ENCODE assay signal across 1 cellular context in genomic region chr7:148987010-148987750, GRCh38.
TF ChIP-seq lines count a peak whose summit lies in the region.

No MANE protein-coding gene starts in this region.

TF ChIP-seq in GM23338, 12 proteins besides CTCF, POLR2A, EP300 and RAD21 (continued from another document):
- TF ChIP-seq REST (IDR thresholded peaks at IDR 0.05; ENCODE audit: unreplicated experiment) (no peak), EZH2 (IDR thresholded peaks at IDR 0.05; ENCODE audit: low read depth, unreplicated experiment) (no peak), EZH2phosphoT487 (IDR thresholded peaks at IDR 0.05; ENCODE audit: unreplicated experiment) (no peak), ETS1 (IDR thresholded peaks at IDR 0.05) (no peak)
